ENCODE assay signal across 12 cellular contexts in genomic region chr7:116548506-116548905, GRCh38.
DNase-seq lines count a peak whose midpoint lies in the region; ATAC-seq lines count a peak whose summit lies in the region.
"Had no signal": no experiment of that assay in that cellular context is flagged by ENCODE, and none has a peak within 500 bp of the region (broad histone marks: within the 10 kb centered on the region; RNA-seq: fewer than 3 reads in every experiment).

No MANE protein-coding gene starts in this region.

- ATAC-seq in GM18867 (IDR thresholded peaks at IDR 0.05; ENCODE audit: unreplicated experiment) (peak; percentile 93), GM21576 (IDR thresholded peaks at IDR 0.05; ENCODE audit: unreplicated experiment) (peak; percentile 95), HG03196 (IDR thresholded peaks at IDR 0.05; ENCODE audit: unreplicated experiment) (peak; percentile 91), memory B cell (ENCODE audit: low read depth) (peak; percentile 90)
- ATAC-seq: heart left ventricle; naive thymus-derived CD4-positive, alpha-beta T cell had no signal

- DNase-seq in memory B cell (ENCODE audit: low spot score in 2 of 2) (no peak), NCI-H2081 treated with DMSO at 0.1 percent for 48 hours (lab: John Stamatoyannopoulos, UW) (no peak), C1 segment of cervical spinal cord (lab: John Stamatoyannopoulos, UW) (no peak), NCI-H1048 (lab: John Stamatoyannopoulos, UW) (no peak)
- no peak for DNase-seq in activated CD8-positive, alpha-beta memory T cell treated with anti-CD3 and anti-CD28 coated beads, Interleukin-2, amount 50 U/mL, for 4 hours
- DNase-seq: heart left ventricle; naive thymus-derived CD4-positive, alpha-beta T cell; NCI-H1930 had no signal

- H3K36me3 Mint-ChIP-seq in memory B cell, result no peaks in the 10 kb centered on the region
- H3K36me3 Mint-ChIP-seq: naive thymus-derived CD4-positive, alpha-beta T cell had no signal

- H3K4me3 Mint-ChIP-seq in memory B cell, result no peak overlapping the region
- H3K4me3 Mint-ChIP-seq: central memory CD8-positive, alpha-beta T cell; naive thymus-derived CD4-positive, alpha-beta T cell had no signal

- peaks cover 2% of the 10 kb centered on the region for H3K27me3 Mint-ChIP-seq in memory B cell

- H3K4me1 Mint-ChIP-seq in memory B cell, result peaks cover 6% of the 10 kb centered on the region
- H3K4me1 Mint-ChIP-seq: central memory CD8-positive, alpha-beta T cell; naive thymus-derived CD4-positive, alpha-beta T cell had no signal

- H3K9me3 Mint-ChIP-seq in memory B cell, result no peaks in the 10 kb centered on the region
- H3K9me3 Mint-ChIP-seq: central memory CD8-positive, alpha-beta T cell had no signal

- H3K27ac Mint-ChIP-seq in memory B cell, result no peak overlapping the region
- H3K27ac Mint-ChIP-seq: naive thymus-derived CD4-positive, alpha-beta T cell had no signal
